Comparison of ENCODE assay signal across 17 cellular contexts in the genomic region with DNA sequence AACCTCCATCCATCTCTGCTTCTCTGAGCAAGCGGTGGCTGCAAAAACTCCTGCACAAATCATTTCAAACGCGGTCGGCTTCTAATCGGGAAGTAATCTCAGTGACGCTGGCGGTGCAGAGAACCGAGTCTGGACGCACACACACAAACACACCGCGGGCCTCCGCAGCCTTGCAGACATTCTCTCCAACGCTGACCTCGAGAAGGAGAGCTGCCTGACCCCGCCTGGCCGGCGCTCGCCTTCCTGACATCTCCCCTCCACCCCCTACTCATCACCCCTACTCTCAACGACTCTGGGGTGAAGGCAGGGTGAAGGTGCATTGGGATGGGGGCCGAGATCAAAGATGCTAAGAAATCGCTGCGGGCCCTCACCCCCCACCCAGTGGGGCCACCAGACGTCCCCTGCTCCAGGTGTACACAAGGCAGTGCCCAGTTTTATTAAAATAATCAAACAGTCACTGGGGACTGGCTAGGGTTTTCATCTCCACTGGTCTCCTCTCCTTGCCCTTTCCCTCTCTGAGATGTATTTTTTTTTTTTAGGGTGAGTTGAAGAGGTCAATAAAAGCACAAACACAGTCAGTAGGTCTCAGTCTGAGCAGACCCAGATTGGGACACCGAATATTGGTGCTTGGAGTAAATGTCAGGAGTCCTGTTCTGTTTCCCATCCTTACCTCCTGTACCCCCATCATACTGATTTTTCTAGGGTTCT. TPM values are rescaled to one million over a fixed set of nuclear protein-coding genes. Genes with fewer than 3 reads are reported as not detected.
DNase-seq lines count a peak whose midpoint lies in the region; ATAC-seq and TF ChIP-seq lines count a peak whose summit lies in the region.
"Had no signal": no experiment of that assay in that cellular context is flagged by ENCODE, and none has a peak within 500 bp of the region (broad histone marks: within the 10 kb centered on the region; RNA-seq: fewer than 3 reads in every experiment).

No MANE protein-coding gene starts in this region.

- H3K4ac ChIP-seq in IMR-90 (ENCODE audit: low read depth, low read length), result peak overlapping the region; percentile 97

- peak; percentile 0 for ATAC-seq in IMR-90 (ENCODE audit: low read depth)
- ATAC-seq in GM21825 (IDR thresholded peaks at IDR 0.05; ENCODE audit: unreplicated experiment), result no peak
- no peak for ATAC-seq in psoas muscle

- peak overlapping the region; percentile 16 for H4K5ac ChIP-seq in IMR-90 (ENCODE audit: low read depth, low read length)

- H3K36me3 ChIP-seq in IMR-90 (ENCODE audit: control insufficient read depth, insufficient read depth, low read length) (peaks cover 9% of the 10 kb centered on the region; the same call in 1 of the 2 replicates), psoas muscle (ENCODE audit: insufficient read depth in 1 of 2, low read depth in 1 of 2) (no peaks in the 10 kb centered on the region)

- H3K27ac ChIP-seq in IMR-90 (ENCODE audit: insufficient read depth, low read length), result peak overlapping the region; percentile 100
- H3K27ac ChIP-seq in psoas muscle, result no peak overlapping the region
- H3K27ac ChIP-seq: A549 had no signal

- H3K56ac ChIP-seq in IMR-90 (ENCODE audit: extremely low read depth, insufficient read depth, low read length), result peak overlapping the region; percentile 72

- peak overlapping the region; percentile 48 for H2AFZ ChIP-seq in IMR-90 (replicated peaks; ENCODE audit: low read length, poor library complexity)

- WGBS in IMR-90 (ENCODE audit: extremely low coverage in 2 of 2, insufficient read length in 1 of 2), 2 experiments, result 0% methylated on average over 1 of the region's 24 CpGs; no CpG with 5 or more reads in 1 of the 2 experiments
- WGBS in psoas muscle, 3 donors, result 9 to 14% (median 11%) methylated on average over 24 of the region's 24 CpGs

- POLR2A ChIA-PET in IMR-90 (lab: Charles Lee; ENCODE audit: unreplicated experiment), result no interaction called here

- H3K27ac Mint-ChIP-seq in T-helper 2 cell treated with Interferon-gamma antibody and Interleukin-4, amounts not matched to agents 5 μg/mL and 100 μg/mL, for 36 hours, result peak overlapping the region; percentile 55

- peak overlapping the region; percentile 72 for H3K4me2 ChIP-seq in IMR-90 (ENCODE audit: low read depth, low read length)

- peak overlapping the region; percentile 3 for H2BK20ac ChIP-seq in IMR-90 (ENCODE audit: low read depth, low read length)

- H3K4me1 ChIP-seq in IMR-90 (ENCODE audit: control insufficient read depth, insufficient read depth, low read length) (peaks cover 7% of the 10 kb centered on the region), psoas muscle (no peaks in the 10 kb centered on the region)
- H3K4me1 ChIP-seq: A549 had no signal

- DNase-seq in T-helper 2 cell treated with Interferon-gamma antibody and Interleukin-4, amounts not matched to agents 5 μg/mL and 100 μg/mL, for 36 hours (ENCODE audit: low spot score), result no peak
- DNase-seq in T-helper 2 cell, result no peak
- peak; percentile 78 for DNase-seq in IMR-90
- peak; percentile 81 for DNase-seq in fibroblast of villous mesenchyme (ENCODE audit: low read depth)
- no peak for DNase-seq in skeletal muscle cell (ENCODE audit: low read depth)
- DNase-seq in activated CD4-positive, CD25-positive, alpha-beta regulatory T cell (lab: John Stamatoyannopoulos, UW), result no peak
- DNase-seq in psoas muscle, result no peak
- DNase-seq: activated naive CD4-positive, alpha-beta T cell treated with anti-CD3 and anti-CD28 coated beads, Interleukin-2, amount 50 U/mL, for 16 hours; hippocampal formation; NCI-H2081 treated with DMSO at 0.1 percent for 48 hours; NK-92 treated with Interleukin-12 subunit alpha and Interleukin-12 subunit beta, amount 100 ng/mL, for 24 hours had no signal

- peak overlapping the region; percentile 99 for H3K23ac ChIP-seq in IMR-90 (ENCODE audit: low read depth, low read length)

- no peaks in the 10 kb centered on the region for H3K27me3 ChIP-seq in IMR-90 (ENCODE audit: control insufficient read depth, insufficient read depth, low read length)
- peaks cover 0 to 100% (median 62%) of the 10 kb centered on the region in 3 donors for H3K27me3 ChIP-seq in psoas muscle (ENCODE audit: insufficient read depth in 3 of 3, low read length in 2 of 3)

- TF ChIP-seq POLR2A in IMR-90 (IDR thresholded peaks at IDR 0.05; ENCODE audit: low read depth, low read length), result no peak; the same call in 1 of the 2 replicates

- BruUV-seq in IMR-90 (replicated peaks; lab: Mats Ljungman, UMichigan), result no TSS peak

- peak overlapping the region; percentile 4 to 47; a peak in 2 of 4 replicates for H4K8ac ChIP-seq in IMR-90 (ENCODE audit: low read depth in 2 of 2, low read length in 2 of 2)

- H3K4me1 Mint-ChIP-seq in T-helper 2 cell treated with Interferon-gamma antibody and Interleukin-4, amounts not matched to agents 5 μg/mL and 100 μg/mL, for 36 hours (ENCODE audit: low read depth), result no peaks in the 10 kb centered on the region
- H3K4me1 Mint-ChIP-seq: neural crest cell had no signal

- peak overlapping the region; percentile 97 for H3K4me3 ChIP-seq in IMR-90 (ENCODE audit: insufficient read depth, low read depth, low read length)
- peak overlapping the region; percentile 70 for H3K4me3 ChIP-seq in fibroblast of villous mesenchyme (ENCODE audit: low read depth, low read length)
- peak overlapping the region; percentile 51 for H3K4me3 ChIP-seq in skeletal muscle cell (ENCODE audit: low read depth, low read length)
- H3K4me3 ChIP-seq in psoas muscle, result no peak overlapping the region
- H3K4me3 ChIP-seq: A549 had no signal

- intact Hi-C loops in IMR-90 (cut with micrococcal nuclease), result loop anchor here (1.0 kb wide), 3 partner anchors 70 to 102 kb away; no protein-coding TSS in a partner anchor
- intact Hi-C loops in psoas muscle (cut with DNase I), result no loop called here

- H3K36me3 Mint-ChIP-seq in T-helper 2 cell treated with Interferon-gamma antibody and Interleukin-4, amounts not matched to agents 5 μg/mL and 100 μg/mL, for 36 hours (ENCODE audit: low read depth), result peaks cover 1% of the 10 kb centered on the region

- no peak for TF ChIP-seq RAD21 in IMR-90 (IDR thresholded peaks at IDR 0.05; ENCODE audit: low read length)

- dilution Hi-C loops in IMR-90 (cut with HindIII; ENCODE audit: low sequenced_read_pairs, unreplicated experiment), result no loop called here

- peak overlapping the region; percentile 90 for H4K91ac ChIP-seq in IMR-90 (ENCODE audit: insufficient read depth, low read depth, low read length)

- no peaks in the 10 kb centered on the region for H3K9me3 Mint-ChIP-seq in T-helper 2 cell treated with Interferon-gamma antibody and Interleukin-4, amounts not matched to agents 5 μg/mL and 100 μg/mL, for 36 hours
- H3K9me3 Mint-ChIP-seq: neural crest cell had no signal

- in situ Hi-C loops in IMR-90 (cut with MboI; ENCODE audit: low sequenced_read_pairs), result loop anchor here (25.0 kb wide), 2 partner anchors 931 to 1219 kb away; a partner anchor contains a TSS

- H3K4me3 Mint-ChIP-seq in T-helper 2 cell treated with Interferon-gamma antibody and Interleukin-4, amounts not matched to agents 5 μg/mL and 100 μg/mL, for 36 hours, result no peak overlapping the region
- H3K4me3 Mint-ChIP-seq: neural crest cell had no signal

- peak overlapping the region; percentile 66 for H3K18ac ChIP-seq in IMR-90 (ENCODE audit: low read depth, low read length)

- H4K20me1 ChIP-seq in IMR-90 (ENCODE audit: insufficient read depth, low read length), result peaks cover 3% of the 10 kb centered on the region; the same call in 1 of the 2 replicates

- H3K9me1 ChIP-seq in IMR-90 (ENCODE audit: insufficient read depth, low read length), result no peaks in the 10 kb centered on the region

- H2BK5ac ChIP-seq in IMR-90 (ENCODE audit: low read depth, low read length, poor library complexity, severe bottlenecking), result peak overlapping the region; percentile 95

- peak overlapping the region; percentile 4 for H2AK9ac ChIP-seq in IMR-90 (replicated peaks; ENCODE audit: low read depth, low read length, poor library complexity)

- peak overlapping the region; percentile 99 for H3K9ac ChIP-seq in IMR-90 (ENCODE audit: low read depth, low read length)

- H2BK120ac ChIP-seq in IMR-90 (ENCODE audit: low read depth, low read length), result peak overlapping the region; percentile 88

- H2BK15ac ChIP-seq in IMR-90 (ENCODE audit: low read depth, low read length), result peak overlapping the region; percentile 6; the same call in 2 of the 3 replicates

- 0 out of 4 replicates have a peak, but pooled peaks cover 0 to 1% of the 10 kb centered on the region in 2 experiments for H3K79me1 ChIP-seq in IMR-90 (ENCODE audit: low read depth in 1 of 2, low read length in 2 of 2)

- peak overlapping the region; percentile 80 for H3K14ac ChIP-seq in IMR-90 (replicated peaks; ENCODE audit: low read depth, low read length)

- CTCF ChIA-PET in IMR-90 (lab: Yijun Ruan, JAX), result interaction anchor here (0.7 kb wide), 1 partner anchor 23 kb away, joined by 3 read pairs; no protein-coding TSS in a partner anchor

- H2AK5ac ChIP-seq in IMR-90 (ENCODE audit: low read depth, low read length), result peak overlapping the region; percentile 47; the same call in 1 of the 2 replicates

- TF ChIP-seq CTCF in IMR-90 (conservative IDR thresholded peaks at IDR 0.05; ENCODE audit: low read depth, low read length) (no peak), fibroblast of villous mesenchyme (IDR thresholded peaks at IDR 0.05; ENCODE audit: insufficient read depth, low read depth, low read length) (no peak), psoas muscle (IDR thresholded peaks at IDR 0.05) (no peak)

- H3K27me3 Mint-ChIP-seq in T-helper 2 cell treated with Interferon-gamma antibody and Interleukin-4, amounts not matched to agents 5 μg/mL and 100 μg/mL, for 36 hours (ENCODE audit: low read depth), result peaks cover 97% of the 10 kb centered on the region

- no peaks in the 10 kb centered on the region for H3K9me3 ChIP-seq in IMR-90 (ENCODE audit: control insufficient read depth, insufficient read depth, low read length)
- no peaks in the 10 kb centered on the region for H3K9me3 ChIP-seq in psoas muscle
- H3K9me3 ChIP-seq: A549 had no signal

TF ChIP-seq in IMR-90, 13 proteins besides CTCF, POLR2A, EP300 and RAD21 (continues in another document):
- no peak for TF ChIP-seq CHD1 (IDR thresholded peaks at IDR 0.05; ENCODE audit: low read depth, low read length)
- TF ChIP-seq RFX5 (IDR thresholded peaks at IDR 0.05; ENCODE audit: low read depth, low read length), result no peak
- no peak for TF ChIP-seq MXI1 (IDR thresholded peaks at IDR 0.05; ENCODE audit: borderline replicate concordance, low read depth, low read length)
- no peak for TF ChIP-seq MAFK (IDR thresholded peaks at IDR 0.05; ENCODE audit: low read depth, low read length)

RNA-seq across cellular contexts. Expression of a gene that starts 0.5 kb away (rescaled TPM):
- total RNA-seq in IMR-90 (2012; rRNA removed) (10.8 and 13.3 TPM in 2 replicates), fibroblast of villous mesenchyme (0.43 and 1.9 TPM in 2 replicates), psoas muscle (under 1 TPM in 1 of 4 donors, not detected in 3; 0.26 TPM)
- polyA plus RNA-seq in IMR-90 (2012; rRNA removed) (14.7 and 16.6 TPM in 2 replicates), psoas muscle (not detected)
- polyA plus RNA-seq in IMR-90 (2012; cell fraction: cytosol; rRNA removed), result 8.9 and 16.8 TPM in 2 replicates
- 36.1 and 51.2 TPM in 2 replicates for polyA plus RNA-seq in IMR-90 (2012; cell fraction: nucleus; rRNA removed; ENCODE audit: low replicate concordance)
- total RNA-seq: activated CD8-positive, alpha-beta memory T cell treated with anti-CD3 and anti-CD28 coated beads for 36 hours; endothelial cell of umbilical vein; M059J; neural crest cell had no signal
- polyA plus RNA-seq: A549, endothelial cell of umbilical vein had no signal

Comparison
In these comparisons a context has a peak if more than half of its experiments do, and no peak if none do; other contexts are left out.
1. DNase-seq: peak in IMR-90 (single experiment) and fibroblast of villous mesenchyme (single experiment); none in T-helper 2 cell treated with Interferon-gamma antibody and Interleukin-4, amounts not matched to agents 5 μg/mL and 100 μg/mL, for 36 hours (single experiment), T-helper 2 cell (0 of 5), skeletal muscle cell (single experiment), activated CD4-positive, CD25-positive, alpha-beta regulatory T cell (0 of 4) and psoas muscle (0 of 2).